Comparison of ENCODE assay signal across 13 cellular contexts in the genomic region with DNA sequence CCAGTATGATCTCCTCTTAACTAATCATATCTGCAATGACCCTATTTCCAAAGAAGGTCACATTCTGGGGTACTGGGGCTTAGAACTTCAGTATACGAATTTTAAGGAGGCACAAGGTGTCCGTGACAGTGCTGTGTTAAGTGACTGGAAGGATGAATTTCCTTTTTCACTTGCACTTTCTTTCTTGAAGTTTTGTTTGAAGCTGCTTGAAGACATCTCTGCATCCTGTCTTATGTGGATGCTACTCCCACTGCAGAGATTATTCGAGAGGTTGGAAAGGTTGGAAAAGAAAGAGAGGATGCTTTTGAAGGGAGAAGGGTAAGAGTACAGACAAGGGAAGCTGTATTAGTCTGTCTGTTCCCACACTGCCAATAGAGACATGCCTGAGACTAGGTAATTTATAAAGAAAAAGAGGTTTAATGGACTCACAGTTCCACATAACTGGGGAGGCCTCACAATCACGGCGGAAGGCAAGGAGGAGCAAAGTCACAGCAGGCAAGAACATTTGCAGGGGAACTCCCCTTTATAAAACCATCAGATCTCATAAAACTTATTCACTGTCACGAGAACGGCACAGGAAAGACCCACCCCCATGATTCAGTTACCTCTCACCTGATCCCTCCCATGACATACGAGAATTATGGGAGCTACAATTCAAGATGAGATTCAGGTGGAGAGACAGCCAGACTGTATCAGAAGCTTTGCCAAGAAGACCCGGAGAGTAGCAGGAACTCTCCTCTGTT. TPM values are rescaled to one million over a fixed set of nuclear protein-coding genes. Genes with fewer than 3 reads are reported as not detected.
A peak's percentile ranks its signal among the peaks of the same experiment; 100 is the strongest.
DNase-seq lines count a peak whose midpoint lies in the region; ATAC-seq and TF ChIP-seq lines count a peak whose summit lies in the region.
"Had no signal": no experiment of that assay in that cellular context is flagged by ENCODE, and none has a peak within 500 bp of the region (broad histone marks: within the 10 kb centered on the region; RNA-seq: fewer than 3 reads in every experiment).

No MANE protein-coding gene starts in this region.

- H3F3A ChIP-seq in MM.1S (ENCODE audit: insufficient read depth, low read length), result peaks cover 4% of the 10 kb centered on the region; the same call in 1 of the 2 replicates

- no peak overlapping the region for H3K18ac ChIP-seq in IMR-90 (ENCODE audit: low read depth, low read length)

- intact Hi-C loops in IMR-90 (cut with micrococcal nuclease), result no loop called here

- no peak overlapping the region for H2BK120ac ChIP-seq in IMR-90 (ENCODE audit: low read depth, low read length)

- in situ Hi-C loops in IMR-90 (cut with MboI; ENCODE audit: low sequenced_read_pairs), result no loop called here

- H3K56ac ChIP-seq in IMR-90 (ENCODE audit: extremely low read depth, insufficient read depth, low read length), result no peak overlapping the region

- peak overlapping the region; percentile 98 for H3K27ac Mint-ChIP-seq in activated naive CD8-positive, alpha-beta T cell treated with anti-CD3 and anti-CD28 coated beads, Interleukin-2, amount 10 ng/mL, durations not matched to agents 7 days and 5 days
- H3K27ac Mint-ChIP-seq: B cell had no signal

- H4K20me1 ChIP-seq in IMR-90 (ENCODE audit: insufficient read depth, low read length) (no peaks in the 10 kb centered on the region), MM.1S (ENCODE audit: insufficient read depth, low read length) (no peaks in the 10 kb centered on the region)

- H2BK20ac ChIP-seq in IMR-90 (ENCODE audit: low read depth, low read length), result no peak overlapping the region

- H3K79me2 ChIP-seq in MM.1S (ENCODE audit: low read length), result no peaks in the 10 kb centered on the region

- H4K5ac ChIP-seq in IMR-90 (ENCODE audit: low read depth, low read length), result no peak overlapping the region

- H3K27ac ChIP-seq in IMR-90 (ENCODE audit: insufficient read depth, low read length) (no peak overlapping the region), MM.1S (ENCODE audit: low read length) (no peak overlapping the region)

- DNase-seq in IMR-90, result no peak
- DNase-seq in activated CD4-positive, alpha-beta T cell treated with anti-CD3 and anti-CD28 coated beads, Interleukin-2, amount 50 U/mL, for 4 hours, result peak; percentile 57 to 63
- DNase-seq in activated naive CD8-positive, alpha-beta T cell treated with anti-CD3 and anti-CD28 coated beads, Interleukin-2, amount 10 ng/mL, durations not matched to agents 7 days and 5 days, result no peak
- DNase-seq in stimulated activated CD4-positive, alpha-beta T cell treated with anti-CD3 and anti-CD28 coated beads, Interleukin-1b, Interleukin-23, amount 100 ng/mL, for 48 hours, result peak; percentile 72
- no peak for DNase-seq in ecto neural progenitor cell (ENCODE audit: low spot score)
- DNase-seq in MM.1S, result no peak
- DNase-seq in SKM-1 (lab: John Stamatoyannopoulos, UW; ENCODE audit: unreplicated experiment), result no peak
- DNase-seq in COLO668 (lab: John Stamatoyannopoulos, UW; ENCODE audit: unreplicated experiment), result no peak
- DNase-seq: dorsolateral prefrontal cortex, Karpas-422, NCI-H2029, SK-N-SH had no signal

- peaks cover 7% of the 10 kb centered on the region for H3K9me3 Mint-ChIP-seq in activated naive CD8-positive, alpha-beta T cell treated with anti-CD3 and anti-CD28 coated beads, Interleukin-2, amount 10 ng/mL, durations not matched to agents 7 days and 5 days

- H3K9me3 ChIP-seq in IMR-90 (ENCODE audit: control insufficient read depth, insufficient read depth, low read length), result no peaks in the 10 kb centered on the region
- no peaks in the 10 kb centered on the region for H3K9me3 ChIP-seq in MM.1S (replicated peaks; ENCODE audit: insufficient read depth, low read length)
- H3K9me3 ChIP-seq: SK-N-SH had no signal

- H3K4me2 ChIP-seq in IMR-90 (ENCODE audit: low read depth, low read length) (no peak overlapping the region), MM.1S (ENCODE audit: low read depth, low read length) (no peak overlapping the region)

- BruUV-seq in IMR-90 (replicated peaks; lab: Mats Ljungman, UMichigan), result no TSS peak

- H3K14ac ChIP-seq in IMR-90 (replicated peaks; ENCODE audit: low read depth, low read length), result no peak overlapping the region

- no peaks in the 10 kb centered on the region for H3K4me1 ChIP-seq in IMR-90 (ENCODE audit: control insufficient read depth, insufficient read depth, low read length)
- peaks cover 17% of the 10 kb centered on the region for H3K4me1 ChIP-seq in MM.1S (ENCODE audit: low read length)

- peak overlapping the region; percentile 54 for H2AFZ ChIP-seq in IMR-90 (replicated peaks; ENCODE audit: low read length, poor library complexity)
- no peak overlapping the region for H2AFZ ChIP-seq in MM.1S (ENCODE audit: low read length)

- H3K36me3 ChIP-seq in IMR-90 (ENCODE audit: control insufficient read depth, insufficient read depth, low read length), result no peaks in the 10 kb centered on the region
- no peaks in the 10 kb centered on the region for H3K36me3 ChIP-seq in MM.1S (replicated peaks; ENCODE audit: insufficient read depth, low read length)

- POLR2A ChIA-PET in IMR-90 (lab: Charles Lee; ENCODE audit: unreplicated experiment), result no interaction called here
- POLR2A ChIA-PET in activated naive CD8-positive, alpha-beta T cell treated with anti-CD3 and anti-CD28 coated beads, Interleukin-2, amount 10 ng/mL, durations not matched to agents 7 days and 5 days (lab: Charles Lee), result interaction anchor here (0.9 to 10.3 kb wide), 6 partner anchors 6 to 50 kb away, joined by 3 to 180 read pairs (median 17); partner anchors contain the start of genes CMPK2 and RSAD2

- 60% methylated on average over 1 of the region's 9 CpGs; no CpG with 5 or more reads in 1 of the 2 experiments for WGBS in IMR-90 (ENCODE audit: extremely low coverage in 2 of 2, insufficient read length in 1 of 2), 2 experiments

- TF ChIP-seq CTCF in IMR-90 (conservative IDR thresholded peaks at IDR 0.05; ENCODE audit: low read depth, low read length) (no peak), MM.1S (IDR thresholded peaks at IDR 0.05; ENCODE audit: low read length) (no peak)

- H3K9ac ChIP-seq in IMR-90 (ENCODE audit: low read depth, low read length) (no peak overlapping the region), MM.1S (ENCODE audit: low read length) (no peak overlapping the region)
- H3K9ac ChIP-seq: SK-N-SH had no signal

- H3K4me3 ChIP-seq in IMR-90 (ENCODE audit: insufficient read depth, low read depth, low read length), result no peak overlapping the region
- no peak overlapping the region for H3K4me3 ChIP-seq in MM.1S (ENCODE audit: low read length)
- H3K4me3 ChIP-seq: dorsolateral prefrontal cortex had no signal

- no peaks in the 10 kb centered on the region for H3K9me1 ChIP-seq in IMR-90 (ENCODE audit: insufficient read depth, low read length)

- H3K23ac ChIP-seq in IMR-90 (ENCODE audit: low read depth, low read length), result no peak overlapping the region

- no peaks in the 10 kb centered on the region for H3K9me2 ChIP-seq in MM.1S (replicated peaks; ENCODE audit: insufficient read depth, low read length)
- H3K9me2 ChIP-seq: SK-N-SH had no signal

- H2AK9ac ChIP-seq in IMR-90 (replicated peaks; ENCODE audit: low read depth, low read length, poor library complexity), result no peak overlapping the region

- H3K27me3 Mint-ChIP-seq in activated naive CD8-positive, alpha-beta T cell treated with anti-CD3 and anti-CD28 coated beads, Interleukin-2, amount 10 ng/mL, durations not matched to agents 7 days and 5 days, result no peaks in the 10 kb centered on the region
- H3K27me3 Mint-ChIP-seq: B cell had no signal

- no peaks in the 10 kb centered on the region for H3K79me1 ChIP-seq in IMR-90 (ENCODE audit: low read depth in 1 of 2, low read length in 2 of 2)

- no peak overlapping the region for H3K4ac ChIP-seq in IMR-90 (ENCODE audit: low read depth, low read length)

- dilution Hi-C loops in IMR-90 (cut with HindIII; ENCODE audit: low sequenced_read_pairs, unreplicated experiment), result no loop called here

- H3K36me3 Mint-ChIP-seq in activated naive CD8-positive, alpha-beta T cell treated with anti-CD3 and anti-CD28 coated beads, Interleukin-2, amount 10 ng/mL, durations not matched to agents 7 days and 5 days, result peaks cover 61% of the 10 kb centered on the region

- no peak overlapping the region for H2BK15ac ChIP-seq in IMR-90 (ENCODE audit: low read depth, low read length)

- H2BK5ac ChIP-seq in IMR-90 (ENCODE audit: low read depth, low read length, poor library complexity, severe bottlenecking), result no peak overlapping the region

- CTCF ChIA-PET in IMR-90 (lab: Yijun Ruan, JAX), result no interaction called here

- TF ChIP-seq POLR2A in IMR-90 (IDR thresholded peaks at IDR 0.05; ENCODE audit: low read depth, low read length), result no peak

- H4K91ac ChIP-seq in IMR-90 (ENCODE audit: insufficient read depth, low read depth, low read length), result no peak overlapping the region

- H4K8ac ChIP-seq in IMR-90 (ENCODE audit: low read depth in 2 of 2, low read length in 2 of 2), result no peak overlapping the region

- ATAC-seq in IMR-90 (ENCODE audit: low read depth), result no peak
- ATAC-seq in activated naive CD8-positive, alpha-beta T cell treated with anti-CD3 and anti-CD28 coated beads, Interleukin-2, amount 10 ng/mL, durations not matched to agents 7 days and 5 days (ENCODE audit: low read depth), result peak; percentile 24

- H3K27me3 ChIP-seq in IMR-90 (ENCODE audit: control insufficient read depth, insufficient read depth, low read length) (peaks cover 8% of the 10 kb centered on the region), MM.1S (replicated peaks; ENCODE audit: insufficient read depth, low read length) (peaks cover 21% of the 10 kb centered on the region; the same call in 1 of the 2 replicates)
- H3K27me3 ChIP-seq: dorsolateral prefrontal cortex had no signal

- H3K4me3 Mint-ChIP-seq in activated naive CD8-positive, alpha-beta T cell treated with anti-CD3 and anti-CD28 coated beads, Interleukin-2, amount 10 ng/mL, durations not matched to agents 7 days and 5 days, result peak overlapping the region; percentile 80
- H3K4me3 Mint-ChIP-seq: B cell had no signal

- H3K4me1 Mint-ChIP-seq in activated naive CD8-positive, alpha-beta T cell treated with anti-CD3 and anti-CD28 coated beads, Interleukin-2, amount 10 ng/mL, durations not matched to agents 7 days and 5 days, result peaks cover 64% of the 10 kb centered on the region

- no peak for TF ChIP-seq RAD21 in IMR-90 (IDR thresholded peaks at IDR 0.05; ENCODE audit: low read length)

- H2AK5ac ChIP-seq in IMR-90 (ENCODE audit: low read depth, low read length), result no peak overlapping the region

RNA-seq across cellular contexts. Expression of gene RNF144A, which starts 3.6 kb away (rescaled TPM):
- total RNA-seq in IMR-90 (2012; rRNA removed), result 0.18 and 0.28 TPM in 2 replicates
- polyA plus RNA-seq in IMR-90 (2012; rRNA removed), result 0.26 and 0.47 TPM in 2 replicates
- 0.14 and 0.22 TPM in 2 replicates for polyA plus RNA-seq in IMR-90 (2012; cell fraction: cytosol; rRNA removed)
- 0.15 and 0.17 TPM in 2 replicates for polyA plus RNA-seq in IMR-90 (2012; cell fraction: nucleus; rRNA removed; ENCODE audit: low replicate concordance)
- 10 to 100 TPM; 78.7 to 91.1 TPM for total RNA-seq in activated naive CD8-positive, alpha-beta T cell treated with anti-CD3 and anti-CD28 coated beads, Interleukin-2, amount 10 ng/mL, durations not matched to agents 7 days and 5 days

RNA-seq across cellular contexts. Expression of gene RSAD2, which starts 36.0 kb away (rescaled TPM):
- not detected in 2 replicates for total RNA-seq in IMR-90 (2012; rRNA removed)
- not detected in 2 replicates for polyA plus RNA-seq in IMR-90 (2012; rRNA removed)
- polyA plus RNA-seq in IMR-90 (2012; cell fraction: cytosol; rRNA removed), result not detected in 2 replicates
- polyA plus RNA-seq in IMR-90 (2012; cell fraction: nucleus; rRNA removed; ENCODE audit: low replicate concordance), result not detected in 2 replicates
- total RNA-seq in activated naive CD8-positive, alpha-beta T cell treated with anti-CD3 and anti-CD28 coated beads, Interleukin-2, amount 10 ng/mL, durations not matched to agents 7 days and 5 days, result 100 to 1,000 TPM; 104 to 105 TPM

RNA-seq across cellular contexts. Expression of gene CMPK2, which starts 47.9 kb away (rescaled TPM):
- total RNA-seq in IMR-90 (2012; rRNA removed), result 0.18 and 0.28 TPM in 2 replicates
- 0.03 and 0.11 TPM in 2 replicates for polyA plus RNA-seq in IMR-90 (2012; rRNA removed)
- polyA plus RNA-seq in IMR-90 (2012; cell fraction: cytosol; rRNA removed), result 0.02 TPM in 1 of 2 replicates, not detected in the other
- 0.05 and 0.07 TPM in 2 replicates for polyA plus RNA-seq in IMR-90 (2012; cell fraction: nucleus; rRNA removed; ENCODE audit: low replicate concordance)
- total RNA-seq in activated naive CD8-positive, alpha-beta T cell treated with anti-CD3 and anti-CD28 coated beads, Interleukin-2, amount 10 ng/mL, durations not matched to agents 7 days and 5 days, result 100 to 1,000 TPM; 102 to 106 TPM

Comparison
In these comparisons a context has a peak if more than half of its experiments do, and no peak if none do; other contexts are left out.
1. DNase-seq: peak in activated CD4-positive, alpha-beta T cell treated with anti-CD3 and anti-CD28 coated beads, Interleukin-2, amount 50 U/mL, for 4 hours (2 of 2) and stimulated activated CD4-positive, alpha-beta T cell treated with anti-CD3 and anti-CD28 coated beads, Interleukin-1b, Interleukin-23, amount 100 ng/mL, for 48 hours (single experiment); none in IMR-90 (single experiment), activated naive CD8-positive, alpha-beta T cell treated with anti-CD3 and anti-CD28 coated beads, Interleukin-2, amount 10 ng/mL, durations not matched to agents 7 days and 5 days (single experiment), ecto neural progenitor cell (single experiment), MM.1S (single experiment), SKM-1 (single experiment) and COLO668 (single experiment).
2. RNA of gene RNF144A, which starts 3.6 kb away (total RNA-seq): 78.7 to 91.1 TPM in activated naive CD8-positive, alpha-beta T cell treated with anti-CD3 and anti-CD28 coated beads, Interleukin-2, amount 10 ng/mL, durations not matched to agents 7 days and 5 days; 0.18 to 0.28 TPM in IMR-90; every median in the first group is over 10 times any median in the second.
3. RNA of gene RSAD2, which starts 36.0 kb away (total RNA-seq): 104 to 105 TPM in activated naive CD8-positive, alpha-beta T cell treated with anti-CD3 and anti-CD28 coated beads, Interleukin-2, amount 10 ng/mL, durations not matched to agents 7 days and 5 days; not detected in IMR-90; every median in the first group is over 100 times any median in the second.
4. RNA of gene CMPK2, which starts 47.9 kb away (total RNA-seq): 102 to 106 TPM in activated naive CD8-positive, alpha-beta T cell treated with anti-CD3 and anti-CD28 coated beads, Interleukin-2, amount 10 ng/mL, durations not matched to agents 7 days and 5 days; 0.18 to 0.28 TPM in IMR-90; every median in the first group is over 10 times any median in the second.